Comparison of ENCODE assay signal across 1 cellular context in the genomic region with DNA sequence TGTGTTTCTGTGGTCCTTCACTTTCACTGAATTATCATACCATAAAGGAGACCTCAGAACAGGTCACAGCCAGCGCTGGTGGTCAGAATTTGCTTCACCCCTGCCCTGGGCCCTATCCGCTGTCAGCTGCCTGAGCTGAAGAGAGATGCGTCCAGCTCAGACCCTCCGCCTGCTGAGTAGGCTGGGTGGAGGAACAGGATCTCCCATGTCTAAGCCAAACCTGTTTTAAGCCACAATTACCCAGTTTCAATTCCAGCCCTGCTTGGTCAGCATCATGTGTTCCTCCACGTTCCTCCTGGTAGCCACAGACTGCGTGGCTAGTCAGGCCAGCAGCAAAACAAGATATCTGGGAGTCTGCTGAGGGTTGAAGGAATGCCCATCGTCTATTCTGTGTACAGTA.
TF ChIP-seq lines count a peak whose summit lies in the region.

No MANE protein-coding gene starts in this region.

TF ChIP-seq in GM12878, 131 proteins besides CTCF, POLR2A, EP300 and RAD21:
- TF ChIP-seq JUNB (IDR thresholded peaks at IDR 0.05) (no peak), RUNX3 (IDR thresholded peaks at IDR 0.05; ENCODE audit: low read length) (peak; percentile 23; the same call in 1 of the 2 replicates)
TF ChIP-seq in GM12878: peak in this region for 1.
